ENCODE assay signal across 34 cellular contexts in the genomic region with DNA sequence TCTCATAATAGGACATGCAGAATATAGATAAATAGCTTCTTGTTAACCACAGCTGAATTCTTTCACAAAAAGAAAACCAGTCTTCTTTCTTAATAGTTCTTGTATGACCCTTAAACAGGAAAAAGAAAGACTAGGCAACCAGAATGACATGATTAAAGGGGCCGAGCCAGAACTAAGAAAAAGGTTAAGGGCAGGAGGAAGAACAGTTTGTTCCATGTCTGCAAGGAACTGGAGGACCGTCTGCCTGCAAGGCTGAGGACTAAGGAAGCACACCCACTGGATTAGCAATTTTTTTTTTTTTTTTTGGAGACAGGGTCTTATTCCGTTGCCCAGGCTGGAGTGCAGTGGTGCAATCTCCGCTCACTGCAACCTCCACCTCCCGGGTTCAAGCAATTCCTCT. TPM values are rescaled to one million over a fixed set of nuclear protein-coding genes. Genes with fewer than 3 reads are reported as not detected.
"Had no signal": no experiment of that assay in that cellular context is flagged by ENCODE, and none has a peak within 500 bp of the region (broad histone marks: within the 10 kb centered on the region; RNA-seq: fewer than 3 reads in every experiment).

No MANE protein-coding gene starts in this region.

- DNase-seq: heart left ventricle; hypothalamus; immature natural killer cell; kidney; left colon; left ventricle myocardium inferior; mesenchymal stem cell; naive thymus-derived CD8-positive, alpha-beta T cell; nephron progenitor cell; occipital lobe; right lobe of liver; stimulated activated CD4-positive, alpha-beta T cell treated with anti-CD3 and anti-CD28 coated beads, Interleukin-1b, Interleukin-23, amount 100 ng/mL, for 48 hours; stimulated activated CD4-positive, alpha-beta T cell treated with anti-CD3 and anti-CD28 coated beads, Interleukin-2, amount 100 ng/mL, for 48 hours; stimulated activated CD4-positive, alpha-beta T cell treated with anti-CD3 and anti-CD28 coated beads, Interleukin-4, amount 100 ng/mL, for 4 hours; stimulated activated CD8-positive, alpha-beta memory T cell treated with anti-CD3 and anti-CD28 coated beads, Interleukin-4, amount 100 ng/mL, for 48 hours; stimulated activated naive CD4-positive, alpha-beta T cell treated with Interleukin-2 at 50 U/mL for 16 hours; stimulated activated naive CD8-positive, alpha-beta T cell treated with anti-CD3 and anti-CD28 coated beads, Interleukin-15, amount 100 ng/mL, for 72 hours; substantia nigra; thyroid gland; transverse colon; upper lobe of left lung had no signal

- H3K36me3 ChIP-seq: ovary had no signal

- H3K4me3 ChIP-seq: heart left ventricle, left ventricle myocardium inferior, neural progenitor cell, ovary, right atrium auricular region, right lobe of liver, smooth muscle cell, thyroid gland, transverse colon, upper lobe of left lung had no signal

- H3K9me3 ChIP-seq: heart left ventricle, left ventricle myocardium inferior, neutrophil, ovary, right atrium auricular region, right lobe of liver, thyroid gland, transverse colon, upper lobe of left lung had no signal

- ATAC-seq: heart left ventricle; left colon; naive thymus-derived CD8-positive, alpha-beta T cell; right lobe of liver; stimulated activated memory B cell treated with anti-CD40 and anti-IgM and Interleukin-4, amounts not matched to agents 10 μg/mL and 1 μg/mL and 100 μg/mL, for 72 hours; stimulated activated naive CD8-positive, alpha-beta T cell treated with anti-CD3 and anti-CD28 coated beads, Interleukin-15, amount 100 ng/mL, for 72 hours had no signal

- H3K27ac ChIP-seq: heart left ventricle, left ventricle myocardium inferior, neural progenitor cell, neutrophil, ovary, right atrium auricular region, right lobe of liver, thyroid gland, transverse colon, upper lobe of left lung had no signal

- H3K9ac ChIP-seq: neural progenitor cell had no signal

- H3K4me1 ChIP-seq: heart left ventricle, left ventricle myocardium inferior, neural progenitor cell, right atrium auricular region, right lobe of liver, thyroid gland, transverse colon, upper lobe of left lung had no signal

- H3K27me3 ChIP-seq: heart left ventricle, neural progenitor cell, neutrophil, ovary, right atrium auricular region, right lobe of liver, thyroid gland, transverse colon, upper lobe of left lung had no signal

RNA-seq across cellular contexts. Expression of a gene that starts 26.0 kb away (rescaled TPM):
- total RNA-seq: renal cortical epithelial cell, smooth muscle cell had no signal

RNA-seq across cellular contexts. Expression of a gene that starts 47.5 kb away (rescaled TPM):
- total RNA-seq: heart left ventricle; kidney; left colon; left ventricle myocardium inferior; lower leg skin; lung microvascular endothelial cell; mucosa of gallbladder; naive thymus-derived CD8-positive, alpha-beta T cell; occipital lobe; ovary; progenitor cell of endocrine pancreas; pulmonary artery endothelial cell; renal cortical epithelial cell; right atrium auricular region; right lobe of liver; smooth muscle cell; temporal lobe; thyroid gland; transverse colon; upper lobe of left lung had no signal
